In the genomic region with DNA sequence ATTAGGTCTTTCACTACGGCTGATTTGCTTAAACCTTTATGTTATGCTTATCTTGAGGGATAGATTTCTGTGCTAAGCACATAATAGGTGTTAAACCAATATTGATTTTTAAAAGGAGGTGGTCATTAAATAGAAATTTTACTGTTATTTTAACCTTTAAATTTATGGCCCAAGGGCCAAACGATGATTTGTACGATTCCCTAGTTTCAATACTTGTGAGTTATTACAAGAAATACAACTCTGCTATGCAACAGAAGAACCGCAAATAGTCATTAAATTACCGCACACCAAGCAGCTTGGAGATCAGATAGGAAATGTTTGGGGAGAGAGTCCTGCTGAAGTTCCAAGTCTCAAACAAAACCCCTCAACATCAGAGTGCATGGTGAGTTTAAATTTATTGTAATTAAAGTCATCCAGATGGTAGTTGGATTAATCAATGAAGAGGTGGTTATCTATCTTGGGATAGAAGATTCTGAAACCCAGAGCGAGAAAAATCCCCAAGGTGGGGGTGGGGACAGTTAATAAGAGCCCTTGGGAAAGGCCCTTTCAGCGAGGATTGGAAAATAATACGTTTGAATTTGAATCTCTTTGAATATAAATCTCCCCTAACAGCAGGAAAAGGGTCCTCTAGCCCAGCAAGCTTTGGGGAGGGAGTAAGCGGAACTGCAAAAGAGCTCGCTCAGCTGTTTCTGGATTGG, we compare ENCODE assay signal across 8 cellular contexts. TPM values are rescaled to one million over a fixed set of nuclear protein-coding genes. Genes with fewer than 3 reads are reported as not detected.
A peak's percentile ranks its signal among the peaks of the same experiment; 100 is the strongest.
DNase-seq lines count a peak whose midpoint lies in the region; TF ChIP-seq lines count a peak whose summit lies in the region.

No MANE protein-coding gene starts in this region.

- H3K9me2 ChIP-seq in SU-DHL-6 (replicated peaks; ENCODE audit: insufficient read depth, low read length): no peaks in the 10 kb centered on the region

- H3K36me3 ChIP-seq in SU-DHL-6 (ENCODE audit: low read length) (no peaks in the 10 kb centered on the region), prostate gland (no peaks in the 10 kb centered on the region)

- H3K4me1 ChIP-seq in prostate gland (replicated peaks): no peaks in the 10 kb centered on the region

- H3K27ac ChIP-seq in HL-60 (replicated peaks): peak overlapping the region; percentile 85
- 0 out of 2 replicates have a peak overlapping the region, but pooled peaks have one; percentile 54 for H3K27ac ChIP-seq in SU-DHL-6 (ENCODE audit: low read depth, low read length)
- peak overlapping the region; percentile 82 to 87 for H3K27ac ChIP-seq in prostate gland

- H3F3A ChIP-seq in SU-DHL-6 (ENCODE audit: insufficient read depth): peaks cover 9% of the 10 kb centered on the region; the same call in 1 of the 2 replicates

- intact Hi-C loops in prostate gland (cut with DNase I): loop anchor here (10.0 kb wide), 2 partner anchors 143 to 307 kb away; a partner anchor contains a TSS

- DNase-seq in COR-L47 (lab: John Stamatoyannopoulos, UW): peak; percentile 13
- DNase-seq in HL-60 (ENCODE audit: low read depth in 1 of 2, low spot score in 1 of 2): no peak
- peak; percentile 31 for DNase-seq in fibroblast of mammary gland (ENCODE audit: low read depth)
- no peak for DNase-seq in prostate gland (ENCODE audit: low spot score)
- no peak for DNase-seq in NCI-H187 (lab: John Stamatoyannopoulos, UW)
- no peak for DNase-seq in stimulated activated CD4-positive, alpha-beta T cell treated with anti-CD3 and anti-CD28 coated beads, Interleukin-1b, Interleukin-23, amount 100 ng/mL, for 48 hours
- DNase-seq in NCI-H226: no peak

- TF ChIP-seq POLR2A in prostate gland (IDR thresholded peaks at IDR 0.05): no peak

- no peak for TF ChIP-seq CTCF in HL-60 (IDR thresholded peaks at IDR 0.05; ENCODE audit: insufficient read depth, low read length)
- TF ChIP-seq CTCF in SU-DHL-6 (IDR thresholded peaks at IDR 0.05; ENCODE audit: insufficient read depth, low read length, poor library complexity, severe bottlenecking): no peak
- no peak for TF ChIP-seq CTCF in fibroblast of mammary gland (conservative IDR thresholded peaks at IDR 0.05; ENCODE audit: control insufficient read depth, insufficient read depth, low read depth, low read length)
- no peak for TF ChIP-seq CTCF in prostate gland (IDR thresholded peaks at IDR 0.05)

- H2AFZ ChIP-seq in SU-DHL-6 (ENCODE audit: low read depth, low read length, severe bottlenecking): peak overlapping the region; percentile 81

- WGBS in prostate gland: 5% methylated on average over 10 of the region's 10 CpGs

- H3K27me3 ChIP-seq in HL-60 (ENCODE audit: insufficient read depth, poor library complexity, severe bottlenecking): no peaks in the 10 kb centered on the region
- no peaks in the 10 kb centered on the region for H3K27me3 ChIP-seq in SU-DHL-6 (ENCODE audit: low read length)
- no peaks in the 10 kb centered on the region for H3K27me3 ChIP-seq in prostate gland (replicated peaks; ENCODE audit: insufficient read depth)

- H4K20me1 ChIP-seq in SU-DHL-6 (ENCODE audit: low read depth, low read length): peaks cover 3% of the 10 kb centered on the region; the same call in 1 of the 2 replicates

- H3K9ac ChIP-seq in SU-DHL-6 (ENCODE audit: low read length): peak overlapping the region; percentile 84

- peak overlapping the region; percentile 59 for H3K4me2 ChIP-seq in SU-DHL-6 (ENCODE audit: low read depth, low read length, poor library complexity, severe bottlenecking)

- peak overlapping the region; percentile 92 for H3K4me3 ChIP-seq in HL-60 (replicated peaks; ENCODE audit: insufficient read depth, low read length)
- H3K4me3 ChIP-seq in SU-DHL-6 (ENCODE audit: insufficient read depth, low read length, poor library complexity, severe bottlenecking): peak overlapping the region; percentile 56
- H3K4me3 ChIP-seq in fibroblast of mammary gland (ENCODE audit: control insufficient read depth, low read depth, low read length): peak overlapping the region; percentile 74
- H3K4me3 ChIP-seq in prostate gland: peak overlapping the region; percentile 86 to 91

- H3K79me2 ChIP-seq in SU-DHL-6 (ENCODE audit: insufficient read depth, low read length): peaks cover 32% of the 10 kb centered on the region

- H3K9me3 ChIP-seq in SU-DHL-6 (ENCODE audit: insufficient read depth, low read length) (no peaks in the 10 kb centered on the region), prostate gland (no peaks in the 10 kb centered on the region)

RNA-seq across cellular contexts. Expression of a gene that starts 0.8 kb away (rescaled TPM):
- 10 to 100 TPM; 15.8 to 25.5 TPM for total RNA-seq in prostate gland

Comparison
In these comparisons a context has a peak if more than half of its experiments do, and no peak if none do; other contexts are left out.
1. DNase-seq: peak in COR-L47 (single experiment) and fibroblast of mammary gland (single experiment); none in HL-60 (0 of 2), prostate gland (single experiment), NCI-H187 (0 of 2), stimulated activated CD4-positive, alpha-beta T cell treated with anti-CD3 and anti-CD28 coated beads, Interleukin-1b, Interleukin-23, amount 100 ng/mL, for 48 hours (single experiment) and NCI-H226 (single experiment).
2. Peak in every context shown above with its lines, with median percentiles within 50 percentile points of each other: H3K27ac ChIP-seq and H3K4me3 ChIP-seq.